ENCODE assay signal across 8 cellular contexts in the genomic region with DNA sequence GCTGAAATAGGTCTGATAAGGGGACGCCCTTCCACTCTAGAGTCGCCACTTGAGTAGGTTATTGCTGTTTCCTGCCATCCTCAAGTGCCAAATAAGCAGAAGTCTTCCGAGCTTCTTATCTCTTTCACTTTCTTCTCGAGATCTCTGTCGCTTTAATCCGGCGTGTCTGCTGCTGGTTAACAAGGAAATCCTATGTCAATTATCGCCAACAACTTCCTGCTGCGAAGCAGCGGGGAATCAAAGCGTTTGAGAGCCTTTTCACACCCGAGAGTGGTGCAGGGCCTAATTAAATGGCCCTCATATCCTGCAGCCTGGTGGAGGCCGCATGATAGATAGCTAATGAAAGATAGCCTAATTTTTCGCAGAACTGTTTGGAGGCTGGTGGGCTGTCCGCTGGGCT.
DNase-seq lines count a peak whose midpoint lies in the region; ATAC-seq, FAIRE-seq and TF ChIP-seq lines count a peak whose summit lies in the region.
"Had no signal": no experiment of that assay in that cellular context is flagged by ENCODE, and none has a peak within 500 bp of the region (broad histone marks: within the 10 kb centered on the region; RNA-seq: fewer than 3 reads in every experiment).

No MANE protein-coding gene starts in this region.

- no peak overlapping the region for H3K27ac ChIP-seq in neural progenitor cell
- H3K27ac ChIP-seq: heart right ventricle had no signal

- no peak overlapping the region for H2AFZ ChIP-seq in neural progenitor cell (replicated peaks)

- no peaks in the 10 kb centered on the region for H3K27me3 Mint-ChIP-seq in activated naive CD4-positive, alpha-beta T cell treated with anti-CD3 and anti-CD28 coated beads, Interleukin-2, amount 10 ng/mL, durations not matched to agents 7 days and 5 days
- no peaks in the 10 kb centered on the region for H3K27me3 Mint-ChIP-seq in neural progenitor cell (ENCODE audit: insufficient read depth, low read depth)

- H3F3A ChIP-seq in neural progenitor cell (ENCODE audit: low read depth) = peaks cover 14% of the 10 kb centered on the region

- H3K9me3 ChIP-seq in neural progenitor cell (ENCODE audit: low read depth) = no peaks in the 10 kb centered on the region
- H3K9me3 ChIP-seq: heart right ventricle had no signal

- peak overlapping the region; percentile 65 for H3K4me3 Mint-ChIP-seq in activated naive CD4-positive, alpha-beta T cell treated with anti-CD3 and anti-CD28 coated beads, Interleukin-2, amount 10 ng/mL, durations not matched to agents 7 days and 5 days
- peak overlapping the region; percentile 40 for H3K4me3 Mint-ChIP-seq in neural progenitor cell

- TF ChIP-seq CTCF in neural progenitor cell (IDR thresholded peaks at IDR 0.05) = no peak

- H3K4me1 ChIP-seq in neural progenitor cell = peaks cover 22% of the 10 kb centered on the region
- H3K4me1 ChIP-seq: heart right ventricle had no signal

- peaks cover 15% of the 10 kb centered on the region for H3K27me3 ChIP-seq in neural progenitor cell

- no peaks in the 10 kb centered on the region for H3K36me3 ChIP-seq in neural progenitor cell
- H3K36me3 ChIP-seq: heart right ventricle had no signal

- H3K27ac Mint-ChIP-seq in activated naive CD4-positive, alpha-beta T cell treated with anti-CD3 and anti-CD28 coated beads, Interleukin-2, amount 10 ng/mL, durations not matched to agents 7 days and 5 days = peak overlapping the region; percentile 90
- H3K27ac Mint-ChIP-seq in neural progenitor cell = no peak overlapping the region

- CTCF ChIA-PET in activated naive CD4-positive, alpha-beta T cell treated with anti-CD3 and anti-CD28 coated beads, Interleukin-2, amount 10 ng/mL, durations not matched to agents 7 days and 5 days (lab: Charles Lee) = no interaction called here

- H3K4me2 ChIP-seq in neural progenitor cell = peak overlapping the region; percentile 56

- peaks cover 1% of the 10 kb centered on the region for H3K9me3 Mint-ChIP-seq in activated naive CD4-positive, alpha-beta T cell treated with anti-CD3 and anti-CD28 coated beads, Interleukin-2, amount 10 ng/mL, durations not matched to agents 7 days and 5 days
- H3K9me3 Mint-ChIP-seq in neural progenitor cell = no peaks in the 10 kb centered on the region

- peaks cover 2% of the 10 kb centered on the region for H3K36me3 Mint-ChIP-seq in activated naive CD4-positive, alpha-beta T cell treated with anti-CD3 and anti-CD28 coated beads, Interleukin-2, amount 10 ng/mL, durations not matched to agents 7 days and 5 days
- H3K36me3 Mint-ChIP-seq in neural progenitor cell = no peaks in the 10 kb centered on the region

- H4K20me1 ChIP-seq in neural progenitor cell (ENCODE audit: low read depth) = no peaks in the 10 kb centered on the region

- peaks cover 31% of the 10 kb centered on the region for H3K4me1 Mint-ChIP-seq in activated naive CD4-positive, alpha-beta T cell treated with anti-CD3 and anti-CD28 coated beads, Interleukin-2, amount 10 ng/mL, durations not matched to agents 7 days and 5 days
- H3K4me1 Mint-ChIP-seq in neural progenitor cell = peaks cover 19% of the 10 kb centered on the region

- peak; percentile 22 for DNase-seq in GM19239 (ENCODE audit: insufficient read length, low spot score)
- DNase-seq in LoVo (ENCODE audit: low spot score) = peak; percentile 26
- DNase-seq in activated naive CD4-positive, alpha-beta T cell treated with anti-CD3 and anti-CD28 coated beads, Interleukin-2, amount 10 ng/mL, durations not matched to agents 7 days and 5 days = peak; percentile 56
- DNase-seq in neural progenitor cell (ENCODE audit: low spot score) = peak; percentile 91
- no peak for DNase-seq in left lobe of liver (ENCODE audit: low spot score)
- DNase-seq in cerebellar nuclear complex (lab: John Stamatoyannopoulos, UW) = no peak
- no peak for DNase-seq in amniotic stem cell (lab: John Stamatoyannopoulos, UW)
- DNase-seq: heart right ventricle had no signal

- peak; percentile 66 for FAIRE-seq in GM19239 (lab: Jason Lieb, UNC)

- H3K4me3 ChIP-seq in neural progenitor cell = no peak overlapping the region
- H3K4me3 ChIP-seq: heart right ventricle had no signal

- no peak overlapping the region for H3K9ac ChIP-seq in neural progenitor cell

- no peak for ATAC-seq in left lobe of liver
- ATAC-seq: heart right ventricle had no signal

- no peaks in the 10 kb centered on the region for H3K79me2 ChIP-seq in neural progenitor cell (ENCODE audit: low read depth)

Comparison
In these comparisons a context has a peak if more than half of its experiments do, and no peak if none do; other contexts are left out.
1. DNase-seq: peak in GM19239 (single experiment), LoVo (single experiment), activated naive CD4-positive, alpha-beta T cell treated with anti-CD3 and anti-CD28 coated beads, Interleukin-2, amount 10 ng/mL, durations not matched to agents 7 days and 5 days (single experiment) and neural progenitor cell (single experiment); none in left lobe of liver (single experiment), cerebellar nuclear complex (0 of 2) and amniotic stem cell (single experiment).